Comparison of ENCODE assay signal across 13 cellular contexts in genomic region chr16:34801875-34802274, GRCh38.
A peak's percentile ranks its signal among the peaks of the same experiment; 100 is the strongest.
DNase-seq lines count a peak whose midpoint lies in the region; ATAC-seq and TF ChIP-seq lines count a peak whose summit lies in the region.
"Had no signal": no experiment of that assay in that cellular context is flagged by ENCODE, and none has a peak within 500 bp of the region (broad histone marks: within the 10 kb centered on the region; RNA-seq: fewer than 3 reads in every experiment).

No MANE protein-coding gene starts in this region.

- H3K9me2 ChIP-seq in hepatocyte (replicated peaks; ENCODE audit: insufficient read depth), result no peaks in the 10 kb centered on the region

- TF ChIP-seq CTCF in GM20000 (IDR thresholded peaks at IDR 0.05; ENCODE audit: extremely low read depth, missing control alignments) (no peak), hepatocyte (IDR thresholded peaks at IDR 0.05; ENCODE audit: poor library complexity) (no peak), psoas muscle (IDR thresholded peaks at IDR 0.05) (no peak), body of pancreas (IDR thresholded peaks at IDR 0.05) (no peak)

- no peaks in the 10 kb centered on the region for H3K79me2 ChIP-seq in hepatocyte

- intact Hi-C loops in psoas muscle (cut with DNase I) (no loop called here), body of pancreas (cut with DNase I) (no loop called here)

- H3K4me3 ChIP-seq in hepatocyte (no peak overlapping the region), psoas muscle (no peak overlapping the region), body of pancreas (no peak overlapping the region)
- H3K4me3 ChIP-seq: BLaER1 treated with 17β-estradiol and CSF1 and Interleukin-3, amounts not matched to agents 10 nM and 100 nM had no signal

- H3K9me3 ChIP-seq in hepatocyte (ENCODE audit: low read depth) (no peaks in the 10 kb centered on the region), psoas muscle (no peaks in the 10 kb centered on the region), body of pancreas (no peaks in the 10 kb centered on the region)

- H3K4me2 ChIP-seq in hepatocyte, result no peak overlapping the region
- H3K4me2 ChIP-seq: BLaER1 treated with 17β-estradiol and CSF1 and Interleukin-3, amounts not matched to agents 10 nM and 100 nM; KMS-11 had no signal

- H3K36me3 ChIP-seq in hepatocyte (replicated peaks; ENCODE audit: insufficient read depth, low read depth) (no peaks in the 10 kb centered on the region), psoas muscle (ENCODE audit: insufficient read depth in 1 of 2, low read depth in 1 of 2) (no peaks in the 10 kb centered on the region), body of pancreas (replicated peaks in 1 of 2; ENCODE audit: insufficient read depth in 1 of 2, low read depth in 2 of 2) (no peaks in the 10 kb centered on the region)
- H3K36me3 ChIP-seq: BLaER1 treated with 17β-estradiol and CSF1 and Interleukin-3, amounts not matched to agents 10 nM and 100 nM had no signal

- no CpG with 5 or more reads among the region's 47 CpGs for WGBS in hepatocyte (ENCODE audit: low lambda C conversion rate, missing lambda C conversion rate)
- WGBS in psoas muscle, 3 donors, result 57 to 64% (median 59%) methylated on average over 26 to 47 of the region's 47 CpGs
- 45 to 65% methylated on average over 47 of the region's 47 CpGs for WGBS in body of pancreas, 2 donors

- no peak overlapping the region for H2AFZ ChIP-seq in hepatocyte

- H4K20me1 ChIP-seq in hepatocyte (ENCODE audit: insufficient read depth, poor library complexity, severe bottlenecking), result no peaks in the 10 kb centered on the region
- H4K20me1 ChIP-seq: BLaER1 treated with 17β-estradiol and CSF1 and Interleukin-3, amounts not matched to agents 10 nM and 100 nM had no signal

- peak; percentile 3 for DNase-seq in D341Med (ENCODE audit: low spot score)
- peak; percentile 1 for DNase-seq in GM20000 (ENCODE audit: low spot score)
- peak; percentile 2 for DNase-seq in hepatocyte (ENCODE audit: low spot score)
- DNase-seq in psoas muscle, result peak; percentile 6 to 35
- DNase-seq in body of pancreas, result no peak
- no peak for DNase-seq in NCI-H1436 treated with DMSO at 0.1 percent for 48 hours (lab: John Stamatoyannopoulos, UW)
- DNase-seq: ACHN; Calu3; CD4-positive, alpha-beta T cell; DMS79 had no signal

- H3K4me1 ChIP-seq in hepatocyte (ENCODE audit: insufficient read depth) (no peaks in the 10 kb centered on the region), psoas muscle (no peaks in the 10 kb centered on the region), body of pancreas (no peaks in the 10 kb centered on the region)
- H3K4me1 ChIP-seq: BLaER1 treated with 17β-estradiol and CSF1 and Interleukin-3, amounts not matched to agents 10 nM and 100 nM had no signal

- no peak for TF ChIP-seq POLR2A in body of pancreas (IDR thresholded peaks at IDR 0.05)

- ATAC-seq in psoas muscle, result no peak
- no peak for ATAC-seq in body of pancreas
- no peak for ATAC-seq in GM18868 (IDR thresholded peaks at IDR 0.05; ENCODE audit: unreplicated experiment)

- H3K27me3 ChIP-seq in hepatocyte (no peaks in the 10 kb centered on the region), psoas muscle (ENCODE audit: insufficient read depth in 3 of 3, low read length in 2 of 3) (no peaks in the 10 kb centered on the region), body of pancreas (no peaks in the 10 kb centered on the region)
- H3K27me3 ChIP-seq: BLaER1 treated with 17β-estradiol and CSF1 and Interleukin-3, amounts not matched to agents 10 nM and 100 nM had no signal

- no peak overlapping the region for H3K27ac ChIP-seq in hepatocyte
- H3K27ac ChIP-seq in psoas muscle, result no peak overlapping the region
- no peak overlapping the region for H3K27ac ChIP-seq in body of pancreas
- H3K27ac ChIP-seq: BLaER1 treated with 17β-estradiol and CSF1 and Interleukin-3, amounts not matched to agents 10 nM and 100 nM; KMS-11 had no signal

Comparison
In these comparisons a context has a peak if more than half of its experiments do, and no peak if none do; other contexts are left out.
1. DNase-seq: peak in D341Med (single experiment), GM20000 (single experiment), hepatocyte (single experiment) and psoas muscle (2 of 2); none in body of pancreas (0 of 4) and NCI-H1436 treated with DMSO at 0.1 percent for 48 hours (single experiment).